In the genomic region with DNA sequence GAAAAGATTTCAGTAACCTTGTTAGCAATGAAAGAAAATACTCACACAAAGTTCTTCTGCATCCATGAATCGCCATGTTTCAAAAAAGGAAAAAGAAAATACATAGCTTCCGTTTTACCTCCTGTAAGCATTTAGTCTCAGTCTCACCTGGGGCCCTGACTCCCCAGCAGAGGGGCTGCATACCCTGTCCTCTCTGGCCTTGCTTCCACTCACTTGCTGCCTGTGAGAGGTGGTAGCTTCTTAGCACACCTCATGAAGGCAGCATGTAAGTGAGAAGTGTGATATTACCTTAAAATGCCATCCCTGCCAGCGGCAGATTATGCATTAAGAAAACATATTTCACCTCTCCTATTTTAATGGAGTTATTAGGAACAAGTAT, we compare ENCODE assay signal across 18 cellular contexts. TPM values are rescaled to one million over a fixed set of nuclear protein-coding genes. Genes with fewer than 3 reads are reported as not detected.
A peak's percentile ranks its signal among the peaks of the same experiment; 100 is the strongest.
DNase-seq lines count a peak whose midpoint lies in the region; ATAC-seq and TF ChIP-seq lines count a peak whose summit lies in the region.
"Had no signal": no experiment of that assay in that cellular context is flagged by ENCODE, and none has a peak within 500 bp of the region (broad histone marks: within the 10 kb centered on the region; RNA-seq: fewer than 3 reads in every experiment).

No MANE protein-coding gene starts in this region.

- H3K27ac Mint-ChIP-seq in chondrocyte (ENCODE audit: unreplicated experiment), result no peak overlapping the region
- no peak overlapping the region for H3K27ac Mint-ChIP-seq in activated naive CD8-positive, alpha-beta T cell treated with anti-CD3 and anti-CD28 coated beads for 36 hours
- H3K27ac Mint-ChIP-seq: CD14-positive monocyte; CD4-positive, alpha-beta memory T cell had no signal

- H3K79me2 ChIP-seq in PC-9 (ENCODE audit: low read depth), result no peaks in the 10 kb centered on the region

- ATAC-seq in GM18858 (IDR thresholded peaks at IDR 0.05; ENCODE audit: unreplicated experiment), result no peak

- 0 out of 2 replicates have a peak, but pooled peaks have one; percentile 6 for TF ChIP-seq CTCF in 22Rv1 (IDR thresholded peaks at IDR 0.05)
- TF ChIP-seq CTCF in PC-9 (conservative IDR thresholded peaks at IDR 0.05), result no peak
- TF ChIP-seq CTCF in chondrocyte (IDR thresholded peaks at IDR 0.05), result peak; percentile 8
- TF ChIP-seq CTCF in uterus (IDR thresholded peaks at IDR 0.05), result no peak

- no peak for TF ChIP-seq POLR2A in uterus (IDR thresholded peaks at IDR 0.05)

- no peaks in the 10 kb centered on the region for H4K20me1 ChIP-seq in PC-9 (ENCODE audit: insufficient read depth)
- H4K20me1 ChIP-seq: BLaER1 had no signal

- H3K4me3 ChIP-seq in PC-9 (no peak overlapping the region), iPS-18a (ENCODE audit: low read length) (peak overlapping the region; percentile 30), uterus (no peak overlapping the region)
- H3K4me3 ChIP-seq: BLaER1 had no signal

- H3K4me2 ChIP-seq in PC-9, result no peak overlapping the region
- H3K4me2 ChIP-seq: BLaER1 had no signal

- CTCF ChIA-PET in PC-9 (lab: Charles Lee), result no interaction called here

- intact Hi-C loops in PC-9 (cut with micrococcal nuclease; ENCODE audit: unreplicated experiment) (no loop called here), uterus (cut with DNase I; ENCODE audit: low total_unique reads) (no loop called here)

- H3F3A ChIP-seq in PC-9 (ENCODE audit: insufficient read depth, low read depth), result no peaks in the 10 kb centered on the region

- H3K27ac ChIP-seq in 22Rv1, result no peak overlapping the region
- H3K27ac ChIP-seq in PC-9, result no peak overlapping the region
- H3K27ac ChIP-seq in iPS-18a (ENCODE audit: low read length), result no peak overlapping the region
- no peak overlapping the region for H3K27ac ChIP-seq in uterus
- H3K27ac ChIP-seq: BLaER1 had no signal

- 0 out of 2 replicates have a peak overlapping the region, but pooled peaks have one; percentile 23 for H2AFZ ChIP-seq in PC-9

- POLR2A ChIA-PET in PC-9 (lab: Charles Lee; ENCODE audit: unreplicated experiment), result no interaction called here

- no peaks in the 10 kb centered on the region for H3K9me2 ChIP-seq in PC-9 (ENCODE audit: insufficient read depth)

- H3K4me3 Mint-ChIP-seq in chondrocyte (ENCODE audit: unreplicated experiment), result no peak overlapping the region
- H3K4me3 Mint-ChIP-seq in activated naive CD8-positive, alpha-beta T cell treated with anti-CD3 and anti-CD28 coated beads for 36 hours, result no peak overlapping the region
- H3K4me3 Mint-ChIP-seq: CD14-positive monocyte; CD4-positive, alpha-beta memory T cell had no signal

- no peaks in the 10 kb centered on the region for H3K9me3 ChIP-seq in PC-9 (ENCODE audit: insufficient read depth, low read depth)
- no peaks in the 10 kb centered on the region for H3K9me3 ChIP-seq in iPS-18a (ENCODE audit: control insufficient read depth, low read depth, low read length)
- H3K9me3 ChIP-seq in uterus, result no peaks in the 10 kb centered on the region
- H3K9me3 ChIP-seq: BLaER1 had no signal

- peaks cover 12% of the 10 kb centered on the region for H3K27me3 Mint-ChIP-seq in chondrocyte (ENCODE audit: low read depth)
- no peaks in the 10 kb centered on the region for H3K27me3 Mint-ChIP-seq in activated naive CD8-positive, alpha-beta T cell treated with anti-CD3 and anti-CD28 coated beads for 36 hours

- H3K4me1 Mint-ChIP-seq in chondrocyte (ENCODE audit: low read depth), result no peaks in the 10 kb centered on the region
- no peaks in the 10 kb centered on the region for H3K4me1 Mint-ChIP-seq in activated naive CD8-positive, alpha-beta T cell treated with anti-CD3 and anti-CD28 coated beads for 36 hours
- H3K4me1 Mint-ChIP-seq: CD14-positive monocyte; CD4-positive, alpha-beta memory T cell had no signal

- H3K4me1 ChIP-seq in PC-9 (replicated peaks; ENCODE audit: insufficient read depth) (no peaks in the 10 kb centered on the region), iPS-18a (ENCODE audit: control insufficient read depth, low read depth, low read length) (peaks cover 13% of the 10 kb centered on the region), uterus (no peaks in the 10 kb centered on the region)
- H3K4me1 ChIP-seq: BLaER1 had no signal

- no TSS peak for BruUV-seq in PC-9 (replicated peaks; lab: Mats Ljungman, UMichigan)

- H3K9ac ChIP-seq in iPS-18a (ENCODE audit: low read length), result no peak overlapping the region
- H3K9ac ChIP-seq: BLaER1 had no signal

- H3K9me3 Mint-ChIP-seq in chondrocyte (ENCODE audit: low read depth), result no peaks in the 10 kb centered on the region
- H3K9me3 Mint-ChIP-seq in activated naive CD8-positive, alpha-beta T cell treated with anti-CD3 and anti-CD28 coated beads for 36 hours, result no peaks in the 10 kb centered on the region

- H3K36me3 ChIP-seq in PC-9 (ENCODE audit: low read depth) (no peaks in the 10 kb centered on the region), iPS-18a (ENCODE audit: control insufficient read depth, low read depth, low read length) (no peaks in the 10 kb centered on the region), uterus (no peaks in the 10 kb centered on the region)
- H3K36me3 ChIP-seq: BLaER1 had no signal

- H3K36me3 Mint-ChIP-seq in chondrocyte (ENCODE audit: low read depth), result no peaks in the 10 kb centered on the region
- no peaks in the 10 kb centered on the region for H3K36me3 Mint-ChIP-seq in activated naive CD8-positive, alpha-beta T cell treated with anti-CD3 and anti-CD28 coated beads for 36 hours
- H3K36me3 Mint-ChIP-seq: CD14-positive monocyte; CD4-positive, alpha-beta memory T cell had no signal

- H3K27me3 ChIP-seq in PC-9 (ENCODE audit: insufficient read depth, low read depth) (no peaks in the 10 kb centered on the region), iPS-18a (ENCODE audit: control insufficient read depth, insufficient read depth, low read length) (no peaks in the 10 kb centered on the region), uterus (no peaks in the 10 kb centered on the region)
- H3K27me3 ChIP-seq: BLaER1 had no signal

- DNase-seq in PC-9 (no peak), chondrocyte (ENCODE audit: low spot score) (no peak), NCI-H524 treated with DMSO at 0.1 percent for 48 hours (lab: John Stamatoyannopoulos, UW) (no peak), uterus (no peak)
- DNase-seq in activated naive CD8-positive, alpha-beta T cell treated with anti-CD3 and anti-CD28 coated beads for 36 hours, result no peak
- DNase-seq: 8988T; CD4-positive, alpha-beta memory T cell; DMS153; DMS79; GDM1 had no signal

RNA-seq across cellular contexts. Expression of a gene that starts 49.3 kb away (rescaled TPM):
- total RNA-seq in PC-9 (2021) (2.8 and 4.1 TPM in 2 replicates), chondrocyte (0.25 to 0.56 TPM (median 0.41 TPM) in 3 replicates), uterus (1 to 10 TPM in 1 of 4 donors, under 1 TPM in 1, not detected in 2; 0.41 to 3.3 TPM)
- not detected for total RNA-seq in activated naive CD8-positive, alpha-beta T cell treated with anti-CD3 and anti-CD28 coated beads for 36 hours
- total RNA-seq: A673; CD4-positive, alpha-beta memory T cell; Daoy; HT-29 had no signal

Comparison
In these comparisons a context has a peak if more than half of its experiments do, and no peak if none do; other contexts are left out.
1. CTCF ChIP-seq: peak in 22Rv1 (single experiment) and chondrocyte (single experiment); none in PC-9 (single experiment) and uterus (0 of 4).